13 cellular contexts compared by ENCODE assay signal in the genomic region with DNA sequence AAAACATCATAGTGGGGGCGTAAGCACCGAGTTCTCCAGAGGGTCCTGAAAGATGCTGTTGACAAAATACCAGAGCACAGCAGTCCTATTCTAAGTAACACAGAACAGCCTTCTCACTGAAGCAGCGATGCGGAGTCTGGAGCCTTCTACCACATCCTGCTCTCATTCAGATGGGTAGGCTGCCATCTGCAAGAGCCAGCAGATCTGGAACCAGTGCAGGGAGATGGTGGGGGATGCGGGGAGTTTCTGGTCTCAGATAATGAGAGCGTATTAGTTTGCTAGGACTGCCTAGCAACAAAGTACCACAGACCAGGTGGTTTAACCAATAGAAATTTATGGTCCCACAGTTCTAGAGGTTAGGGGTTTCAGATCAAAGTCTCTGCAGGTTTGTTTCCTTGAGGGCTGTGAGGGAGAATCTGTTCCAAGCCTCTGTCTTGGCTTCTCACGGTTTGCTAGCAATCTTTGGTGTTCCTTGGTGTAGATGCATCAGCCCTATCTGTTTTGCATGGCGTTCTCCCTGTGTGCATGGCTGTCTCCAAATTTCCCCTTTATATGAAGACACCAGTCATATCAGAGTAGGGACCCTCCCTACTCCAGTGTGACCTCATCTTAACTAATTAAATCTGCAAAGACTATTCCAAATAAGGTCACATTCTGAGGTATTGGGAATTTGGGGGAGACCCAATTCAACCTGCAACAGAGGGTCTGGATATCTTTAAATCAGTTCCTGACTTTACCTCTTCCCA. TPM values are rescaled to one million over a fixed set of nuclear protein-coding genes. Genes with fewer than 3 reads are reported as not detected.
DNase-seq lines count a peak whose midpoint lies in the region; ATAC-seq and TF ChIP-seq lines count a peak whose summit lies in the region.
"Had no signal": no experiment of that assay in that cellular context is flagged by ENCODE, and none has a peak within 500 bp of the region (broad histone marks: within the 10 kb centered on the region; RNA-seq: fewer than 3 reads in every experiment).

No MANE protein-coding gene starts in this region.

- TF ChIP-seq CTCF in neural progenitor cell (IDR thresholded peaks at IDR 0.05) = no peak
- TF ChIP-seq CTCF in brain microvascular endothelial cell (IDR thresholded peaks at IDR 0.05; ENCODE audit: low read depth, low read length, missing control alignments) = no peak

- peaks cover 8% of the 10 kb centered on the region for H3K4me1 Mint-ChIP-seq in neural progenitor cell

- H3K36me3 Mint-ChIP-seq in neural progenitor cell = peaks cover 2% of the 10 kb centered on the region

- H3K27ac ChIP-seq in neural progenitor cell (no peak overlapping the region), brain microvascular endothelial cell (no peak overlapping the region)

- no peaks in the 10 kb centered on the region for H4K20me1 ChIP-seq in neural progenitor cell (ENCODE audit: low read depth)

- peaks cover 4% of the 10 kb centered on the region for H3K4me1 ChIP-seq in neural progenitor cell

- H3K27me3 Mint-ChIP-seq in neural progenitor cell (ENCODE audit: insufficient read depth, low read depth) = peaks cover 7% of the 10 kb centered on the region

- no peak overlapping the region for H3K27ac Mint-ChIP-seq in neural progenitor cell
- H3K27ac Mint-ChIP-seq: T-helper 2 cell treated with Interferon-gamma antibody and Interleukin-4, amounts not matched to agents 5 μg/mL and 100 μg/mL, for 36 hours had no signal

- ATAC-seq in GM18870 (IDR thresholded peaks at IDR 0.05; ENCODE audit: unreplicated experiment) (peak; percentile 79), GM21528 (IDR thresholded peaks at IDR 0.05; ENCODE audit: low FRiP score, unreplicated experiment) (peak; percentile 73), HG03139 (IDR thresholded peaks at IDR 0.05; ENCODE audit: unreplicated experiment) (peak; percentile 69)

- H3F3A ChIP-seq in neural progenitor cell (ENCODE audit: low read depth) = peaks cover 7% of the 10 kb centered on the region

- H3K4me3 Mint-ChIP-seq in neural progenitor cell = peak overlapping the region; percentile 41
- H3K4me3 Mint-ChIP-seq: T-helper 2 cell treated with Interferon-gamma antibody and Interleukin-4, amounts not matched to agents 5 μg/mL and 100 μg/mL, for 36 hours had no signal

- DNase-seq in neural progenitor cell (ENCODE audit: low spot score) (no peak), brain microvascular endothelial cell (no peak), globus pallidus (ENCODE audit: low spot score) (no peak), NCI-H82 treated with DMSO at 0.1 percent for 48 hours (lab: John Stamatoyannopoulos, UW; ENCODE audit: unreplicated experiment) (no peak)
- DNase-seq: activated T-cell treated with anti-CD3 and anti-CD28 coated beads, Interleukin-2, amount 50 U/mL, for 48 hours; DMS53; foreskin melanocyte; GOT3; NCI-H774 had no signal

- H3K79me2 ChIP-seq in neural progenitor cell (ENCODE audit: low read depth) = no peaks in the 10 kb centered on the region

- in situ Hi-C loops in brain microvascular endothelial cell (cut with HindIII; ENCODE audit: low pct_ligation_motif_present, low sequenced_read_pairs) = loop anchor here (25.0 kb wide), 2 partner anchors 185 to 510 kb away; a partner anchor contains a TSS

- H3K9ac ChIP-seq in neural progenitor cell = no peak overlapping the region

- H3K36me3 ChIP-seq in neural progenitor cell = no peaks in the 10 kb centered on the region
- no peaks in the 10 kb centered on the region for H3K36me3 ChIP-seq in brain microvascular endothelial cell (replicated peaks)

- H3K4me2 ChIP-seq in neural progenitor cell = no peak overlapping the region

- no peak overlapping the region for H2AFZ ChIP-seq in neural progenitor cell (replicated peaks)

- peaks cover 14% of the 10 kb centered on the region for H3K27me3 ChIP-seq in neural progenitor cell
- no peaks in the 10 kb centered on the region for H3K27me3 ChIP-seq in brain microvascular endothelial cell (replicated peaks)

- no peak overlapping the region for H3K4me3 ChIP-seq in neural progenitor cell
- H3K4me3 ChIP-seq in brain microvascular endothelial cell (ENCODE audit: low read depth, low read length) = no peak overlapping the region

- H3K9me3 Mint-ChIP-seq in neural progenitor cell = peaks cover 2% of the 10 kb centered on the region
- H3K9me3 Mint-ChIP-seq: T-helper 2 cell treated with Interferon-gamma antibody and Interleukin-4, amounts not matched to agents 5 μg/mL and 100 μg/mL, for 36 hours had no signal

- no peaks in the 10 kb centered on the region for H3K9me3 ChIP-seq in neural progenitor cell (ENCODE audit: low read depth)

RNA-seq across cellular contexts. Expression of a gene that starts 52.0 kb away (rescaled TPM):
- 1.6 and 3.0 TPM in 2 replicates for total RNA-seq in neural progenitor cell (ENCODE audit: low replicate concordance)
